In the genomic region with DNA sequence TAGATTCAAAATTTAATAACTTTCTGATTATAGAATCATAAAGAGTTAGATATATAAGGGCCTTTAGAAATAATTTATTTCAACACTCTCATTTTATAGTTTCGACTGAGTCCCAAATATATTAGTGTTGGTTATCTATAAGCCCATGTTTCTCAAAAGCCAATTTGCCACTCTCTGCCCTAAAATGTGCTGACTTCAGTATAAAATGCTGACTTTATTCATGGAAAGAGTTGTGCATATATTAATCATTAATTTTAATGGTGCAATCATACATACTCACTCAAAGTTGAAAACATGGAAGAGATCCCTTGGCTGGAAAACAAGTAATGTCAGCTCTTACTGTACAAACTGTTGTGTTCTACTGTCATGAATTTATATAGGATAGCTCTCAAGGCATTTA, we compare ENCODE assay signal across 27 cellular contexts.
"Had no signal": no experiment of that assay in that cellular context is flagged by ENCODE, and none has a peak within 500 bp of the region (broad histone marks: within the 10 kb centered on the region; RNA-seq: fewer than 3 reads in every experiment).

No MANE protein-coding gene starts in this region.

- H3K9me3 ChIP-seq: colonic mucosa, gastrocnemius medialis had no signal

- H3K4me1 ChIP-seq: colonic mucosa, esophagus muscularis mucosa, esophagus squamous epithelium, foreskin keratinocyte, gastrocnemius medialis, gastroesophageal sphincter, heart left ventricle, heart right ventricle had no signal

- H3K27ac ChIP-seq: colonic mucosa, coronary artery, dorsolateral prefrontal cortex, epithelial cell of prostate, esophagus muscularis mucosa, esophagus squamous epithelium, foreskin keratinocyte, gastrocnemius medialis, gastroesophageal sphincter, heart left ventricle, heart right ventricle had no signal

- DNase-seq: colonic mucosa; dermis blood vessel endothelial cell; dorsolateral prefrontal cortex; effector CD4-positive, alpha-beta T cell; effector CD8-positive, alpha-beta T cell; effector memory CD4-positive, alpha-beta T cell; effector memory CD8-positive, alpha-beta T cell; endodermal cell; erythroblast; esophagus squamous epithelium; foreskin fibroblast; foreskin keratinocyte; foreskin melanocyte; gastrocnemius medialis; glutamatergic neuron; head of caudate nucleus; heart left ventricle; heart right ventricle had no signal

- H3K4me3 ChIP-seq: colonic mucosa, coronary artery, dorsolateral prefrontal cortex, esophagus muscularis mucosa, esophagus squamous epithelium, gastrocnemius medialis, gastroesophageal sphincter, heart left ventricle, heart right ventricle had no signal

- H3K36me3 ChIP-seq: colonic mucosa, esophagus muscularis mucosa, esophagus squamous epithelium, gastrocnemius medialis, gastroesophageal sphincter, heart left ventricle, heart right ventricle had no signal

- H3K27me3 ChIP-seq: colonic mucosa, dorsolateral prefrontal cortex, esophagus muscularis mucosa, esophagus squamous epithelium, foreskin keratinocyte, gastrocnemius medialis, gastroesophageal sphincter, heart left ventricle, heart right ventricle had no signal

- ATAC-seq: effector memory CD8-positive, alpha-beta T cell; esophagus mucosa; foreskin keratinocyte; gastrocnemius medialis; gastroesophageal sphincter; heart left ventricle; heart right ventricle had no signal

- FAIRE-seq: colon, endometrium, endothelial cell of umbilical vein, frontal cortex had no signal
